Comparison of ENCODE assay signal across 1 cellular context in genomic region chr12:115944392-115944742, GRCh38.
A peak's percentile ranks its signal among the peaks of the same experiment; 100 is the strongest.
TF ChIP-seq lines count a peak whose summit lies in the region.

No MANE protein-coding gene starts in this region.

TF ChIP-seq in HepG2, 621 proteins besides CTCF, POLR2A, EP300 and RAD21 (continued from another document):
- TF ChIP-seq, protein P1, sequence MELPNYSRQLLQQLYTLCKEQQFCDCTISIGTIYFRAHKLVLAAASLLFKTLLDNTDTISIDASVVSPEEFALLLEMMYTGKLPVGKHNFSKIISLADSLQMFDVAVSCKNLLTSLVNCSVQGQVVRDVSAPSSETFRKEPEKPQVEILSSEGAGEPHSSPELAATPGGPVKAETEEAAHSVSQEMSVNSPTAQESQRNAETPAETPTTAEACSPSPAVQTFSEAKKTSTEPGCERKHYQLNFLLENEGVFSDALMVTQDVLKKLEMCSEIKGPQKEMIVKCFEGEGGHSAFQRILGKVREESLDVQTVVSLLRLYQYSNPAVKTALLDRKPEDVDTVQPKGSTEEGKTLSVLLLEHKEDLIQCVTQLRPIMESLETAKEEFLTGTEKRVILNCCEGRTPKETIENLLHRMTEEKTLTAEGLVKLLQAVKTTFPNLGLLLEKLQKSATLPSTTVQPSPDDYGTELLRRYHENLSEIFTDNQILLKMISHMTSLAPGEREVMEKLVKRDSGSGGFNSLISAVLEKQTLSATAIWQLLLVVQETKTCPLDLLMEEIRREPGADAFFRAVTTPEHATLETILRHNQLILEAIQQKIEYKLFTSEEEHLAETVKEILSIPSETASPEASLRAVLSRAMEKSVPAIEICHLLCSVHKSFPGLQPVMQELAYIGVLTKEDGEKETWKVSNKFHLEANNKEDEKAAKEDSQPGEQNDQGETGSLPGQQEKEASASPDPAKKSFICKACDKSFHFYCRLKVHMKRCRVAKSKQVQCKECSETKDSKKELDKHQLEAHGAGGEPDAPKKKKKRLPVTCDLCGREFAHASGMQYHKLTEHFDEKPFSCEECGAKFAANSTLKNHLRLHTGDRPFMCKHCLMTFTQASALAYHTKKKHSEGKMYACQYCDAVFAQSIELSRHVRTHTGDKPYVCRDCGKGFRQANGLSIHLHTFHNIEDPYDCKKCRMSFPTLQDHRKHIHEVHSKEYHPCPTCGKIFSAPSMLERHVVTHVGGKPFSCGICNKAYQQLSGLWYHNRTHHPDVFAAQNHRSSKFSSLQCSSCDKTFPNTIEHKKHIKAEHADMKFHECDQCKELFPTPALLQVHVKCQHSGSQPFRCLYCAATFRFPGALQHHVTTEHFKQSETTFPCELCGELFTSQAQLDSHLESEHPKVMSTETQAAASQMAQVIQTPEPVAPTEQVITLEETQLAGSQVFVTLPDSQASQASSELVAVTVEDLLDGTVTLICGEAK (IDR thresholded peaks at IDR 0.05): no peak
- TF ChIP-seq, protein P1 (CRISPR knock-in tag; IDR thresholded peaks at IDR 0.05): peak; percentile 92; the same call in 1 of the 2 replicates
- no peak for TF ChIP-seq ZNF790 (CRISPR knock-in tag; IDR thresholded peaks at IDR 0.05; ENCODE audit: borderline replicate concordance)
- TF ChIP-seq, protein P2, sequence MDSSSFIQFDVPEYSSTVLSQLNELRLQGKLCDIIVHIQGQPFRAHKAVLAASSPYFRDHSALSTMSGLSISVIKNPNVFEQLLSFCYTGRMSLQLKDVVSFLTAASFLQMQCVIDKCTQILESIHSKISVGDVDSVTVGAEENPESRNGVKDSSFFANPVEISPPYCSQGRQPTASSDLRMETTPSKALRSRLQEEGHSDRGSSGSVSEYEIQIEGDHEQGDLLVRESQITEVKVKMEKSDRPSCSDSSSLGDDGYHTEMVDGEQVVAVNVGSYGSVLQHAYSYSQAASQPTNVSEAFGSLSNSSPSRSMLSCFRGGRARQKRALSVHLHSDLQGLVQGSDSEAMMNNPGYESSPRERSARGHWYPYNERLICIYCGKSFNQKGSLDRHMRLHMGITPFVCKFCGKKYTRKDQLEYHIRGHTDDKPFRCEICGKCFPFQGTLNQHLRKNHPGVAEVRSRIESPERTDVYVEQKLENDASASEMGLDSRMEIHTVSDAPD (CRISPR knock-in tag; IDR thresholded peaks at IDR 0.05): 0 out of 2 replicates have a peak, but pooled peaks have one; percentile 13
- no peak for TF ChIP-seq POLR2G (IDR thresholded peaks at IDR 0.05; ENCODE audit: low read depth, low read length)
- peak; percentile 11; the same call in 1 of the 2 replicates for TF ChIP-seq ZMYM4 (CRISPR knock-in tag; IDR thresholded peaks at IDR 0.05)
- 0 out of 2 replicates have a peak, but pooled peaks have one; percentile 18 for TF ChIP-seq TOPORS (CRISPR knock-in tag; IDR thresholded peaks at IDR 0.05)
- TF ChIP-seq, protein P3, sequence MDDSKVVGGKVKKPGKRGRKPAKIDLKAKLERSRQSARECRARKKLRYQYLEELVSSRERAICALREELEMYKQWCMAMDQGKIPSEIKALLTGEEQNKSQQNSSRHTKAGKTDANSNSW (CRISPR knock-in tag; IDR thresholded peaks at IDR 0.05; ENCODE audit: borderline replicate concordance): no peak
- TF ChIP-seq, protein P4, sequence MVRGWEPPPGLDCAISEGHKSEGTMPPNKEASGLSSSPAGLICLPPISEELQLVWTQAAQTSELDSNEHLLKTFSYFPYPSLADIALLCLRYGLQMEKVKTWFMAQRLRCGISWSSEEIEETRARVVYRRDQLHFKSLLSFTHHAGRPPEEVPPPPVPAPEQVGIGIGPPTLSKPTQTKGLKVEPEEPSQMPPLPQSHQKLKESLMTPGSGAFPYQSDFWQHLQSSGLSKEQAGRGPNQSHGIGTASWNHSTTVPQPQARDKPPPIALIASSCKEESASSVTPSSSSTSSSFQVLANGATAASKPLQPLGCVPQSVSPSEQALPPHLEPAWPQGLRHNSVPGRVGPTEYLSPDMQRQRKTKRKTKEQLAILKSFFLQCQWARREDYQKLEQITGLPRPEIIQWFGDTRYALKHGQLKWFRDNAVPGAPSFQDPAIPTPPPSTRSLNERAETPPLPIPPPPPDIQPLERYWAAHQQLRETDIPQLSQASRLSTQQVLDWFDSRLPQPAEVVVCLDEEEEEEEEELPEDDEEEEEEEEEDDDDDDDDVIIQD (CRISPR knock-in tag; IDR thresholded peaks at IDR 0.05; ENCODE audit: low read depth): peak; percentile 5; the same call in 1 of the 2 replicates
- no peak for TF ChIP-seq TFAP4 (IDR thresholded peaks at IDR 0.05; ENCODE audit: borderline replicate concordance, low read depth)
- TF ChIP-seq ZNF567 (CRISPR knock-in tag; IDR thresholded peaks at IDR 0.05; ENCODE audit: borderline replicate concordance): no peak
- no peak for TF ChIP-seq ATRX (CRISPR knock-in tag; IDR thresholded peaks at IDR 0.05; ENCODE audit: borderline replicate concordance)
